ENCODE assay signal across 25 cellular contexts in the genomic region with DNA sequence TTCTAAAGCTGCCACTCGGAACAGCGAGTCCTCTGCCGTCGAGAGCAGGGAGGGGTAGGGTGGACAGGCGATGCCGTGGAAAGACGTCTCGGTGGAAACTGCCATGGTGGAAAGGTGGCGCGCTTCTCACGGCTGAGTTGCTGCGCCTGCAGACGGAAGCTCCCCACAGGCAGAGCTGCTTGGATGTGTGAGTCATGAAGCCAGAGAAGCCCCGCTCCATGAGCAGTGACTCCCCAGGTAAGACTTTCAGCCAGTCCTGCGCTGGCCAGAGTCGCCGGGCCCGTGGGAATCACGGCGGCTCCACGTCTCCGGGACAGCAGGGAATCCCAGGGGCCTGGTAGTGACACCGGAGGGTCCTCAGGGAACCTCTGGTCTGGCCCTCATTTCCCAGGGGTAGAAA. TPM values are rescaled to one million over a fixed set of nuclear protein-coding genes. Genes with fewer than 3 reads are reported as not detected.
"Had no signal": no experiment of that assay in that cellular context is flagged by ENCODE, and none has a peak within 500 bp of the region (broad histone marks: within the 10 kb centered on the region; RNA-seq: fewer than 3 reads in every experiment).

No MANE protein-coding gene starts in this region.

- H3K27me3 Mint-ChIP-seq: central memory CD8-positive, alpha-beta T cell; naive thymus-derived CD4-positive, alpha-beta T cell; stimulated activated memory B cell treated with anti-CD40 and anti-IgM and Interleukin-4, amounts not matched to agents 10 μg/mL and 1 μg/mL and 100 μg/mL, for 72 hours had no signal

- H3K27ac Mint-ChIP-seq: naive thymus-derived CD4-positive, alpha-beta T cell; nephron; neural progenitor cell had no signal

- H3K4me3 ChIP-seq: coronary artery, esophagus squamous epithelium, neural progenitor cell, ovary, smooth muscle cell, thoracic aorta, tibial nerve, upper lobe of left lung had no signal

- H3K9me3 Mint-ChIP-seq: central memory CD8-positive, alpha-beta T cell; naive thymus-derived CD4-positive, alpha-beta T cell; nephron; neural progenitor cell; stimulated activated memory B cell treated with anti-CD40 and anti-IgM and Interleukin-4, amounts not matched to agents 10 μg/mL and 1 μg/mL and 100 μg/mL, for 72 hours had no signal

- H3K4me3 Mint-ChIP-seq: central memory CD8-positive, alpha-beta T cell; naive thymus-derived CD4-positive, alpha-beta T cell; nephron; neural progenitor cell; stimulated activated memory B cell treated with anti-CD40 and anti-IgM and Interleukin-4, amounts not matched to agents 10 μg/mL and 1 μg/mL and 100 μg/mL, for 72 hours had no signal

- FAIRE-seq: endometrium, keratinocyte had no signal

- H2AFZ ChIP-seq: neural progenitor cell had no signal

- H3K9ac ChIP-seq: neural progenitor cell had no signal

- H3K27ac ChIP-seq: coronary artery, esophagus squamous epithelium, neural progenitor cell, ovary, thoracic aorta, tibial nerve, upper lobe of left lung had no signal

- H3K4me2 ChIP-seq: neural progenitor cell, smooth muscle cell had no signal

- DNase-seq: dermis blood vessel endothelial cell; effector memory CD4-positive, alpha-beta T cell; erythroblast; esophagus squamous epithelium; foreskin melanocyte; mesenchymal stem cell; midbrain; naive thymus-derived CD4-positive, alpha-beta T cell; nucleus accumbens; ovary; stimulated activated CD4-positive, alpha-beta T cell treated with anti-CD3 and anti-CD28 coated beads, Interleukin-2, amount 100 ng/mL, for 24 hours; stimulated activated CD4-positive, alpha-beta T cell treated with anti-CD3 and anti-CD28 coated beads, Interleukin-4, amount 100 ng/mL, for 24 hours; stimulated activated naive CD8-positive, alpha-beta T cell treated with anti-CD3 and anti-CD28 coated beads, Interleukin-15, Interleukin-2, amounts not matched to agents 100 U/mL and 50 U/mL, for 24 hours had no signal

- H3K36me3 ChIP-seq: ovary, thoracic aorta, tibial nerve, upper lobe of left lung had no signal

- H3K9me3 ChIP-seq: esophagus squamous epithelium, ovary, thoracic aorta, tibial nerve, upper lobe of left lung had no signal

- H3K27me3 ChIP-seq: esophagus squamous epithelium, neural progenitor cell, ovary, tibial nerve, upper lobe of left lung had no signal

- ATAC-seq: naive thymus-derived CD4-positive, alpha-beta T cell; sciatic nerve; stimulated activated memory B cell treated with anti-CD40 and anti-IgM and Interleukin-4, amounts not matched to agents 10 μg/mL and 1 μg/mL and 100 μg/mL, for 72 hours; stimulated activated naive CD8-positive, alpha-beta T cell treated with anti-CD3 and anti-CD28 coated beads, Interleukin-15, Interleukin-2, amounts not matched to agents 100 U/mL and 50 U/mL, for 24 hours had no signal

RNA-seq across cellular contexts. Expression of gene GTSE1, which starts 34.8 kb away (rescaled TPM):
- polyA plus RNA-seq: naive thymus-derived CD4-positive, alpha-beta T cell had no signal
